Comparison of ENCODE assay signal across 20 cellular contexts in the genomic region with DNA sequence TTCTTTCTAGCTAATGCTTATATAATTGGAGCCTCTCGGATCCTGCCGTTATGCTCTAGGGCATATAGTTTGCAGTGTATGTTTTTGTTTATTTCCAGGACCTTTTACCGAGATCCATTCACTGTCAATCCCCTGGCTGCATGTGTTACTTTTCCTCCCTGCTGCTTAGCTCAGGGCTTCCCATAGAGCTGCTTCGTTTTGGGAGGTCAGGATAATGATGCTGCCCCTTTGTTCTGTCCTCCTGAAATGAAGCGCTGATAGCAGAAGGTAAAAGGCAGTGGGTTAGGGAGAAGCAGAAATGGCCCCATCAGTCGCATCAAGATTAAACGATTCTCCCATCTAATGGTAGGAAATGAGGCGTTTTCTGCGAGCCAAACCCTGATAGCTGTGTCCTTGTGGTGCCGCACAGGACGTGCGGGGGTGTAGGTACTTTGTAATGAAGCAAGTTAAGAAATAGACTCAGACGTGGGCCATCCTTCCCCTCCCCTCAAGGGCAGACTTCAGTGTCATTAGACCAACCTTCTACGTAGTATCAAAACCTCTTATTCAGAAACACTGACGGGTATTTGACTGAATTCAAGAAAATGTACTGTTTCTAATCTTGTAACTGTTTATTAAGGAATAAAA.
"Had no signal": no experiment of that assay in that cellular context is flagged by ENCODE, and none has a peak within 500 bp of the region (broad histone marks: within the 10 kb centered on the region; RNA-seq: fewer than 3 reads in every experiment).

No MANE protein-coding gene starts in this region.

- H3K9me3 ChIP-seq: left lung, ovary, prostate gland, upper lobe of right lung had no signal

- DNase-seq: activated CD4-positive, alpha-beta T cell treated with anti-CD3 and anti-CD28 coated beads, Interleukin-2, amount 10 ng/mL, durations not matched to agents 7 days and 5 days; activated gamma-delta T cell treated with Interleukin-2 at 50 U/mL for 16 hours; activated T-cell treated with anti-CD3 and anti-CD28 coated beads, Interleukin-2, amount 50 U/mL, for 1 hour; aorta; brain microvascular endothelial cell; caudate nucleus; effector CD4-positive, alpha-beta T cell; erythroblast; foreskin fibroblast; kidney glomerular epithelial cell; left lung; naive thymus-derived CD4-positive, alpha-beta T cell; ovary; stimulated activated CD4-positive, alpha-beta T cell treated with anti-CD3 and anti-CD28 coated beads, Interleukin-4, amount 100 ng/mL, for 24 hours; stimulated activated naive CD4-positive, alpha-beta T cell treated with Interleukin-2 at 50 U/mL for 16 hours; T-helper 1 cell; T-helper 9 cell; upper lobe of right lung had no signal

- H3K27ac ChIP-seq: brain microvascular endothelial cell, left lung, ovary, prostate gland, upper lobe of right lung had no signal

- H3K36me3 ChIP-seq: brain microvascular endothelial cell, left lung, ovary, prostate gland, upper lobe of right lung had no signal

- H3K27me3 ChIP-seq: brain microvascular endothelial cell, left lung, ovary, upper lobe of right lung had no signal

- H3K4me3 ChIP-seq: left lung, lung, ovary, prostate gland, upper lobe of right lung had no signal

- H3K4me1 ChIP-seq: left lung, prostate gland, upper lobe of right lung had no signal

- ATAC-seq: left lung; naive thymus-derived CD4-positive, alpha-beta T cell; upper lobe of right lung had no signal
